ENCODE assay signal across 8 cellular contexts in genomic region chr16:67666032-67666537, GRCh38. TPM values are rescaled to one million over a fixed set of nuclear protein-coding genes. Genes with fewer than 3 reads are reported as not detected.
DNase-seq lines count a peak whose midpoint lies in the region; ATAC-seq and TF ChIP-seq lines count a peak whose summit lies in the region.

No MANE protein-coding gene starts in this region.

- H3K4me3 ChIP-seq in BLaER1 (peak overlapping the region; percentile 88), H7 (ENCODE audit: insufficient read depth, low read depth, low read length) (peak overlapping the region; percentile 60), prostate gland (peak overlapping the region; percentile 67 to 85)

- H3K27ac ChIP-seq in BLaER1 = peak overlapping the region; percentile 97
- H3K27ac ChIP-seq in foreskin keratinocyte = no peak overlapping the region
- H3K27ac ChIP-seq in prostate gland = peak overlapping the region; percentile 79 to 81

- DNase-seq in H7 (peak; percentile 95), UCSD-AML1 (lab: John Stamatoyannopoulos, UW; ENCODE audit: unreplicated experiment) (peak; percentile 47), foreskin keratinocyte (no peak), prostate gland (ENCODE audit: low spot score) (no peak), NCI-H446 (lab: John Stamatoyannopoulos, UW) (no peak), NCI-H1105 (lab: John Stamatoyannopoulos, UW) (no peak), occipital lobe (lab: John Stamatoyannopoulos, UW) (no peak)

- peak; percentile 2 for ATAC-seq in foreskin keratinocyte

- intact Hi-C loops in prostate gland (cut with DNase I) = loop anchor here (10.0 kb wide), 1 partner anchor 141 kb away; the partner anchor contains the start of gene RIPOR1

- H3K4me1 ChIP-seq in BLaER1 (peaks cover 66% of the 10 kb centered on the region), foreskin keratinocyte (no peaks in the 10 kb centered on the region), prostate gland (replicated peaks) (peaks cover 11% of the 10 kb centered on the region)

- WGBS in prostate gland = under 1% methylated on average over 43 of the region's 44 CpGs

- H3K27me3 ChIP-seq in BLaER1 (no peaks in the 10 kb centered on the region), H7 (ENCODE audit: control insufficient read depth, insufficient read depth, low read length) (peaks cover 20% of the 10 kb centered on the region; the same call in 1 of the 2 replicates), foreskin keratinocyte (no peaks in the 10 kb centered on the region), prostate gland (replicated peaks; ENCODE audit: insufficient read depth) (no peaks in the 10 kb centered on the region)

- peak overlapping the region; percentile 95 for H3K9ac ChIP-seq in BLaER1

- TF ChIP-seq CTCF in foreskin keratinocyte (conservative IDR thresholded peaks at IDR 0.05) (no peak), prostate gland (IDR thresholded peaks at IDR 0.05) (no peak)

- H3K9me3 ChIP-seq in BLaER1 (no peaks in the 10 kb centered on the region), prostate gland (no peaks in the 10 kb centered on the region)

- no peak for TF ChIP-seq POLR2A in prostate gland (IDR thresholded peaks at IDR 0.05)

- H3K36me3 ChIP-seq in BLaER1 (peaks cover 20% of the 10 kb centered on the region), H7 (replicated peaks; ENCODE audit: control insufficient read depth, insufficient read depth, low read length) (no peaks in the 10 kb centered on the region), prostate gland (no peaks in the 10 kb centered on the region)

- peak overlapping the region; percentile 99 for H3K4me2 ChIP-seq in BLaER1

- H4K20me1 ChIP-seq in BLaER1 = peaks cover 15% of the 10 kb centered on the region; the same call in 1 of the 2 replicates

RNA-seq across cellular contexts. Expression of gene ENKD1, which starts 0.5 kb away (rescaled TPM):
- 7.0 and 12.3 TPM in 2 replicates for total RNA-seq in H7 (2014; rRNA removed; shearing (Covaris generic))
- total RNA-seq in foreskin keratinocyte (19.1 and 19.5 TPM in 2 replicates), prostate gland (10 to 100 TPM; 20.6 to 29.1 TPM), occipital lobe (6.2 TPM)
- polyA plus RNA-seq in foreskin keratinocyte = 24.0 and 24.5 TPM in 2 replicates

RNA-seq across cellular contexts. Expression of gene C16orf86, which starts 0.5 kb away (rescaled TPM):
- total RNA-seq in H7 (2014; rRNA removed; shearing (Covaris generic)) = 8.5 and 9.0 TPM in 2 replicates
- total RNA-seq in foreskin keratinocyte = 1.2 and 1.3 TPM in 2 replicates
- 1.7 and 2.0 TPM in 2 replicates for polyA plus RNA-seq in foreskin keratinocyte
- 10 to 100 TPM in 1 of 2 donors, 1 to 10 TPM in 1; 10.0 to 18.3 TPM for total RNA-seq in prostate gland
- 3.1 TPM for total RNA-seq in occipital lobe

RNA-seq across cellular contexts. Expression of gene PARD6A, which starts 5.3 kb away (rescaled TPM):
- 5.5 and 6.8 TPM in 2 replicates for total RNA-seq in H7 (2014; rRNA removed; shearing (Covaris generic))
- 1.1 TPM in 2 replicates for total RNA-seq in foreskin keratinocyte
- 1.1 and 1.6 TPM in 2 replicates for polyA plus RNA-seq in foreskin keratinocyte
- total RNA-seq in prostate gland = 10 to 100 TPM in 1 of 2 donors, 1 to 10 TPM in 1; 3.4 to 13.7 TPM
- total RNA-seq in occipital lobe = 8.3 TPM

RNA-seq across cellular contexts. Expression of gene ACD, which starts 6.0 kb away (rescaled TPM):
- total RNA-seq in H7 (2014; rRNA removed; shearing (Covaris generic)) = 44.9 and 52.2 TPM in 2 replicates
- 46.1 and 46.2 TPM in 2 replicates for total RNA-seq in foreskin keratinocyte
- polyA plus RNA-seq in foreskin keratinocyte = 51.3 and 59.1 TPM in 2 replicates
- total RNA-seq in prostate gland = 10 to 100 TPM; 17.1 to 45.4 TPM
- 17.6 TPM for total RNA-seq in occipital lobe

RNA-seq across cellular contexts. Expression of gene CARMIL2, which starts 21.1 kb away (rescaled TPM):
- 3.6 and 6.4 TPM in 2 replicates for total RNA-seq in H7 (2014; rRNA removed; shearing (Covaris generic))
- total RNA-seq in foreskin keratinocyte (0.24 and 0.32 TPM in 2 replicates), prostate gland (1 to 10 TPM; 4.8 to 5.1 TPM), occipital lobe (3.1 TPM)
- 0.24 and 0.25 TPM in 2 replicates for polyA plus RNA-seq in foreskin keratinocyte

Comparison
In these comparisons a context has a peak if more than half of its experiments do, and no peak if none do; other contexts are left out.
1. DNase-seq: peak in H7 (single experiment) and UCSD-AML1 (single experiment); none in foreskin keratinocyte (0 of 2), prostate gland (single experiment), NCI-H446 (0 of 2), NCI-H1105 (single experiment) and occipital lobe (single experiment).
2. Peak in every context shown above with its lines, with median percentiles within 50 percentile points of each other: H3K4me3 ChIP-seq.